ENCODE assay signal across 9 cellular contexts in genomic region chr16:324451-325334, GRCh38. TPM values are rescaled to one million over a fixed set of nuclear protein-coding genes. Genes with fewer than 3 reads are reported as not detected.
DNase-seq lines count a peak whose midpoint lies in the region; ATAC-seq and TF ChIP-seq lines count a peak whose summit lies in the region.
"Had no signal": no experiment of that assay in that cellular context is flagged by ENCODE, and none has a peak within 500 bp of the region (broad histone marks: within the 10 kb centered on the region; RNA-seq: fewer than 3 reads in every experiment).

No MANE protein-coding gene starts in this region.

- H3K4me1 Mint-ChIP-seq in activated CD4-positive, alpha-beta T cell treated with anti-CD3 and anti-CD28 coated beads, Interleukin-2, amount 10 ng/mL, durations not matched to agents 24 days and 14 days = peaks cover 33% of the 10 kb centered on the region
- H3K4me1 Mint-ChIP-seq in Caco-2 (ENCODE audit: low read depth, unreplicated experiment) = no peaks in the 10 kb centered on the region

- H3K36me3 ChIP-seq in esophagus muscularis mucosa (peaks cover 0 to 9% (median 3%) of the 10 kb centered on the region in 4 donors), Caco-2 (ENCODE audit: control insufficient read depth, insufficient read depth, low read length) (no peaks in the 10 kb centered on the region)

- POLR2A ChIA-PET in Caco-2 (lab: Charles Lee) = interaction anchor here (0.6 kb wide), 1 partner anchor 248 kb away, joined by 3 read pairs; no protein-coding TSS in a partner anchor

- peak overlapping the region; percentile 71 for H3K4me3 Mint-ChIP-seq in activated CD4-positive, alpha-beta T cell treated with anti-CD3 and anti-CD28 coated beads, Interleukin-2, amount 10 ng/mL, durations not matched to agents 24 days and 14 days
- no peak overlapping the region for H3K4me3 Mint-ChIP-seq in Caco-2 (ENCODE audit: unreplicated experiment)

- intact Hi-C loops in activated CD4-positive, alpha-beta T cell treated with anti-CD3 and anti-CD28 coated beads, Interleukin-2, amount 10 ng/mL, durations not matched to agents 24 days and 14 days (cut with micrococcal nuclease) = loop anchor here (2.0 kb wide), 1 partner anchor 26 kb away; no protein-coding TSS in a partner anchor
- intact Hi-C loops in esophagus muscularis mucosa (cut with DNase I) = no loop called here
- intact Hi-C loops in Caco-2 (cut with micrococcal nuclease; ENCODE audit: unreplicated experiment) = no loop called here

- WGBS in esophagus muscularis mucosa = 78% methylated on average over 32 of the region's 55 CpGs

- H3K9me3 ChIP-seq in esophagus muscularis mucosa (no peaks in the 10 kb centered on the region), Caco-2 (no peaks in the 10 kb centered on the region)

- H3K4me1 ChIP-seq in esophagus muscularis mucosa (peaks cover 27 to 65% (median 39%) of the 10 kb centered on the region in 4 donors), Caco-2 (no peaks in the 10 kb centered on the region)

- TF ChIP-seq EP300 in esophagus muscularis mucosa (IDR thresholded peaks at IDR 0.05) = no peak

- no peak for TF ChIP-seq CTCF in esophagus muscularis mucosa (IDR thresholded peaks at IDR 0.05)
- no peak for TF ChIP-seq CTCF in Caco-2 (IDR thresholded peaks at IDR 0.05; ENCODE audit: insufficient read depth in 1 of 2, low read depth in 1 of 2, low read length in 1 of 2, severe bottlenecking in 1 of 2, unreplicated experiment in 1 of 2)

- H3K4me3 ChIP-seq in esophagus muscularis mucosa (peak overlapping the region; percentile 8 to 21 (median 18)), Caco-2 (ENCODE audit: low read depth, low read length) (no peak overlapping the region)

- H3K27ac ChIP-seq in esophagus muscularis mucosa (replicated peaks in 1 of 4) = peak overlapping the region in 2 of 4 donors; percentile 11 to 13

- DNase-seq in activated CD4-positive, alpha-beta T cell treated with anti-CD3 and anti-CD28 coated beads, Interleukin-2, amount 10 ng/mL, durations not matched to agents 24 days and 14 days = peak; percentile 92
- DNase-seq in esophagus muscularis mucosa (ENCODE audit: extremely low spot score) (no peak), Caco-2 (no peak), hypothalamus (lab: John Stamatoyannopoulos, UW) (no peak), NCI-H1092 treated with DMSO at 0.1 percent for 48 hours (lab: John Stamatoyannopoulos, UW) (no peak), HK-2 (ENCODE audit: unreplicated experiment) (no peak)
- peak; percentile 28 to 32 for DNase-seq in stimulated activated CD8-positive, alpha-beta memory T cell treated with anti-CD3 and anti-CD28 coated beads, Interleukin-4, amount 100 ng/mL, for 4 hours (ENCODE audit: low read depth in 2 of 2, low spot score in 1 of 2)

- no peaks in the 10 kb centered on the region for H3K27me3 Mint-ChIP-seq in activated CD4-positive, alpha-beta T cell treated with anti-CD3 and anti-CD28 coated beads, Interleukin-2, amount 10 ng/mL, durations not matched to agents 24 days and 14 days
- H3K27me3 Mint-ChIP-seq in Caco-2 (ENCODE audit: insufficient read depth, unreplicated experiment) = no peaks in the 10 kb centered on the region

- H3K27ac Mint-ChIP-seq in activated CD4-positive, alpha-beta T cell treated with anti-CD3 and anti-CD28 coated beads, Interleukin-2, amount 10 ng/mL, durations not matched to agents 24 days and 14 days = peak overlapping the region; percentile 63
- H3K27ac Mint-ChIP-seq in Caco-2 (ENCODE audit: unreplicated experiment) = no peak overlapping the region

- peaks cover 7% of the 10 kb centered on the region for H3K36me3 Mint-ChIP-seq in activated CD4-positive, alpha-beta T cell treated with anti-CD3 and anti-CD28 coated beads, Interleukin-2, amount 10 ng/mL, durations not matched to agents 24 days and 14 days (ENCODE audit: low read depth)
- peaks cover 10% of the 10 kb centered on the region for H3K36me3 Mint-ChIP-seq in Caco-2 (ENCODE audit: insufficient read depth, unreplicated experiment)

- H3K27me3 ChIP-seq in esophagus muscularis mucosa (no peaks in the 10 kb centered on the region), Caco-2 (replicated peaks; ENCODE audit: control insufficient read depth, insufficient read depth, low read length) (no peaks in the 10 kb centered on the region)

- no TSS peak for BruUV-seq in Caco-2 (replicated peaks; lab: Mats Ljungman, UMichigan)

- CTCF ChIA-PET in Caco-2 (lab: Charles Lee) = interaction anchor here (0.6 kb wide), 1 partner anchor 13 kb away, joined by 3 read pairs; no protein-coding TSS in a partner anchor

- no peak for TF ChIP-seq POLR2A in esophagus muscularis mucosa (IDR thresholded peaks at IDR 0.05; ENCODE audit: low read depth)

- H3K9me3 Mint-ChIP-seq in activated CD4-positive, alpha-beta T cell treated with anti-CD3 and anti-CD28 coated beads, Interleukin-2, amount 10 ng/mL, durations not matched to agents 24 days and 14 days = no peaks in the 10 kb centered on the region
- H3K9me3 Mint-ChIP-seq in Caco-2 (ENCODE audit: unreplicated experiment) = no peaks in the 10 kb centered on the region

- ATAC-seq in GM21825 (IDR thresholded peaks at IDR 0.05; ENCODE audit: unreplicated experiment) = peak; percentile 56

RNA-seq across cellular contexts. Expression of gene AXIN1, which starts 27.8 kb away (rescaled TPM):
- 26.7 and 27.9 TPM in 2 replicates for total RNA-seq in activated CD4-positive, alpha-beta T cell treated with anti-CD3 and anti-CD28 coated beads, Interleukin-2, amount 10 ng/mL, durations not matched to agents 24 days and 14 days
- total RNA-seq in esophagus muscularis mucosa (10 to 100 TPM; 24.1 to 56.2 (median 44.1) TPM), Caco-2 (2022) (29.7 and 34.5 TPM in 2 replicates)

RNA-seq across cellular contexts. Expression of gene PDIA2, which starts 41.7 kb away (rescaled TPM):
- total RNA-seq in activated CD4-positive, alpha-beta T cell treated with anti-CD3 and anti-CD28 coated beads, Interleukin-2, amount 10 ng/mL, durations not matched to agents 24 days and 14 days = not detected in 2 replicates
- total RNA-seq in esophagus muscularis mucosa (1 to 10 TPM in 2 of 4 donors, under 1 TPM in 1, not detected in 1; 0.23 to 1.2 (median 1.0) TPM), Caco-2 (2022) (0.28 and 0.41 TPM in 2 replicates)

RNA-seq across cellular contexts. Expression of gene ARHGDIG, which starts 44.3 kb away (rescaled TPM):
- not detected in 2 replicates for total RNA-seq in activated CD4-positive, alpha-beta T cell treated with anti-CD3 and anti-CD28 coated beads, Interleukin-2, amount 10 ng/mL, durations not matched to agents 24 days and 14 days
- 1 to 10 TPM in 3 of 4 donors, under 1 TPM in 1; 0.80 to 4.8 (median 3.0) TPM for total RNA-seq in esophagus muscularis mucosa
- total RNA-seq in Caco-2 (2022) = 1.9 and 2.1 TPM in 2 replicates
- total RNA-seq: LHCN-M2 had no signal

RNA-seq across cellular contexts. Expression of gene MRPL28, which starts 45.6 kb away (rescaled TPM):
- 106 and 109 TPM in 2 replicates for total RNA-seq in activated CD4-positive, alpha-beta T cell treated with anti-CD3 and anti-CD28 coated beads, Interleukin-2, amount 10 ng/mL, durations not matched to agents 24 days and 14 days
- 10 to 100 TPM; 53.6 to 93.8 (median 69.5) TPM for total RNA-seq in esophagus muscularis mucosa
- total RNA-seq in Caco-2 (2022) = 82.4 and 91.2 TPM in 2 replicates

RNA-seq across cellular contexts. Expression of gene RGS11, which starts 48.9 kb away (rescaled TPM):
- total RNA-seq in activated CD4-positive, alpha-beta T cell treated with anti-CD3 and anti-CD28 coated beads, Interleukin-2, amount 10 ng/mL, durations not matched to agents 24 days and 14 days = 0.14 TPM in 1 of 2 replicates, not detected in the other
- 10 to 100 TPM in 2 of 4 donors, 1 to 10 TPM in 2; 7.1 to 18.2 (median 11.0) TPM for total RNA-seq in esophagus muscularis mucosa
- 5.3 and 8.9 TPM in 2 replicates for total RNA-seq in Caco-2 (2022)

Comparison
In these comparisons a context has a peak if more than half of its experiments do, and no peak if none do; other contexts are left out.
1. DNase-seq: peak in activated CD4-positive, alpha-beta T cell treated with anti-CD3 and anti-CD28 coated beads, Interleukin-2, amount 10 ng/mL, durations not matched to agents 24 days and 14 days (single experiment) and stimulated activated CD8-positive, alpha-beta memory T cell treated with anti-CD3 and anti-CD28 coated beads, Interleukin-4, amount 100 ng/mL, for 4 hours (2 of 2); none in esophagus muscularis mucosa (single experiment), Caco-2 (0 of 2), hypothalamus (0 of 51), NCI-H1092 treated with DMSO at 0.1 percent for 48 hours (single experiment) and HK-2 (single experiment).